In the genomic region with DNA sequence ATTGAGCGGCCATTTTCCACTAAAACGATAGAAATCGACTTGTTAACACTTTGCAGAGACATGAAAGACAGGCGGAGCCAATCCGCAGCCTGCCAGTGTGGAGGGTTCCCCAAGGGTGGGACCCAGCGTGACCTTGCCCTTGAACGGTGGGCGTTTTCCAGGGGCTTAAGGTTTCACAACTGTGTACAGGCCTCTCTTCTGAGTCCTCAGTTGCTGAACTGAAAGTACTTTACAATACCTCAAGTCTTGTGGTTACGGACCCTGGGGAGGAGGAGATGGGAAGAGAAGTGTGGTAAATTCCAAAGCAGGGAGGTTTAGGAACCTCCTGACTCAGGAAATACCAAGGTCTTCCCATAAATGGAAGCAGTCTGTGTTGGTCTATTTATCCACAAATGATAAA, we compare ENCODE assay signal across 12 cellular contexts.
DNase-seq lines count a peak whose midpoint lies in the region; FAIRE-seq and TF ChIP-seq lines count a peak whose summit lies in the region.
"Had no signal": no experiment of that assay in that cellular context is flagged by ENCODE, and none has a peak within 500 bp of the region (broad histone marks: within the 10 kb centered on the region; RNA-seq: fewer than 3 reads in every experiment).

No MANE protein-coding gene starts in this region.

- H3K27me3 ChIP-seq in SJSA1 (replicated peaks) (no peaks in the 10 kb centered on the region), H1 (replicated peaks in 1 of 4; ENCODE audit: control insufficient read depth in 3 of 4, extremely low read depth in 1 of 4, insufficient read depth in 3 of 4, low read length in 3 of 4) (no peaks in the 10 kb centered on the region), trophoblast cell (ENCODE audit: insufficient read depth, low read length) (no peaks in the 10 kb centered on the region), colonic mucosa (no peaks in the 10 kb centered on the region)
- H3K27me3 ChIP-seq: dorsolateral prefrontal cortex, vagina had no signal

- TF ChIP-seq CTCF in H1 (IDR thresholded peaks at IDR 0.05; ENCODE audit: control extremely low read depth in 1 of 3, insufficient read depth in 1 of 3, low read depth in 1 of 3, low read length in 3 of 3) (no peak), colonic mucosa (IDR thresholded peaks at IDR 0.05) (no peak)

- H3K14ac ChIP-seq in H1 (ENCODE audit: insufficient read length), result no peak overlapping the region
- H3K14ac ChIP-seq in trophoblast cell (ENCODE audit: low read length), result peak overlapping the region; percentile 64

- H3K79me2 ChIP-seq in H1 (ENCODE audit: control insufficient read depth in 1 of 2, insufficient read depth in 2 of 2, low read length in 2 of 2), result no peaks in the 10 kb centered on the region
- peaks cover 6% of the 10 kb centered on the region for H3K79me2 ChIP-seq in trophoblast cell (ENCODE audit: control insufficient read depth, insufficient read depth, low read length, poor library complexity)

- no peak overlapping the region for H2BK5ac ChIP-seq in H1 (ENCODE audit: low read depth, low read length)
- peak overlapping the region; percentile 90 for H2BK5ac ChIP-seq in trophoblast cell (ENCODE audit: low read depth, low read length, poor library complexity)

- H3K18ac ChIP-seq in H1 (ENCODE audit: extremely low read depth, low read length) (no peak overlapping the region), trophoblast cell (ENCODE audit: low read length) (peak overlapping the region; percentile 42)

- H3K36me3 ChIP-seq in SJSA1, result no peaks in the 10 kb centered on the region
- no peaks in the 10 kb centered on the region for H3K36me3 ChIP-seq in H1 (ENCODE audit: control insufficient read depth in 2 of 4, insufficient read depth in 4 of 4, low read length in 3 of 4)
- H3K36me3 ChIP-seq in trophoblast cell (ENCODE audit: control insufficient read depth in 1 of 2, insufficient read depth in 2 of 2, low read length in 2 of 2), result peaks cover 4 to 9% of the 10 kb centered on the region in 2 experiments
- no peaks in the 10 kb centered on the region for H3K36me3 ChIP-seq in colonic mucosa
- H3K36me3 ChIP-seq: vagina had no signal

- no peak for TF ChIP-seq EP300 in H1 (IDR thresholded peaks at IDR 0.05; ENCODE audit: borderline replicate concordance in 1 of 2, low read depth in 2 of 2, low read length in 2 of 2)

- H2BK12ac ChIP-seq in H1 (ENCODE audit: low read depth, low read length), result no peak overlapping the region
- peak overlapping the region; percentile 97 for H2BK12ac ChIP-seq in trophoblast cell (ENCODE audit: low read length)

- no peaks in the 10 kb centered on the region for H4K20me1 ChIP-seq in H1 (replicated peaks in 1 of 2; ENCODE audit: control insufficient read depth in 1 of 2, insufficient read depth in 2 of 2, low read length in 2 of 2)

- H2AFZ ChIP-seq in H1 (ENCODE audit: low read length) (0 out of 2 replicates have a peak overlapping the region, but pooled peaks have one; percentile 34), trophoblast cell (ENCODE audit: insufficient read depth, low read length, poor library complexity) (no peak overlapping the region)

- POLR2A ChIA-PET in H1 (lab: Charles Lee; ENCODE audit: partially characterized antibody), result no interaction called here

- no peak overlapping the region for H4K5ac ChIP-seq in H1 (ENCODE audit: insufficient read length, low read depth, low read length)

- H2BK20ac ChIP-seq in H1 (ENCODE audit: low read length), result no peak overlapping the region

- 88% methylated on average over 9 of the region's 9 CpGs; no CpG with 5 or more reads in 1 of the 2 experiments for WGBS in H1 (ENCODE audit: extremely low coverage in 1 of 2, insufficient coverage in 1 of 2, insufficient read length in 1 of 2, insufficient replicate concordance in 2 of 2, low coverage in 1 of 2, low lambda C conversion rate in 2 of 2, missing lambda C conversion rate in 1 of 2), 2 experiments
- no CpG with 5 or more reads among the region's 9 CpGs for WGBS in trophoblast cell (ENCODE audit: extremely low coverage, insufficient coverage, insufficient read length)

- H3K27ac ChIP-seq in SJSA1, result peak overlapping the region; percentile 25
- H3K27ac ChIP-seq in H1 (ENCODE audit: low read depth, low read length), result no peak overlapping the region
- peak overlapping the region; percentile 92 for H3K27ac ChIP-seq in trophoblast cell (ENCODE audit: low read depth, low read length)
- no peak overlapping the region for H3K27ac ChIP-seq in colonic mucosa
- H3K27ac ChIP-seq: vagina had no signal

- H4K8ac ChIP-seq in H1 (ENCODE audit: extremely low read depth, insufficient read depth, low read length), result no peak overlapping the region; the same call in 1 of the 2 replicates
- H4K8ac ChIP-seq in trophoblast cell (ENCODE audit: low read depth, low read length), result no peak overlapping the region

- H4K91ac ChIP-seq in H1 (replicated peaks; ENCODE audit: insufficient read length, low read length) (no peak overlapping the region), trophoblast cell (ENCODE audit: low read depth, low read length) (peak overlapping the region; percentile 83)

- H3K79me1 ChIP-seq in H1 (ENCODE audit: low read depth, low read length), result no peaks in the 10 kb centered on the region
- H3K79me1 ChIP-seq in trophoblast cell (ENCODE audit: low read length), result peaks cover 32% of the 10 kb centered on the region

- H3K4me1 ChIP-seq in SJSA1 (replicated peaks) (peaks cover 16% of the 10 kb centered on the region), H1 (replicated peaks in 1 of 4; ENCODE audit: control insufficient read depth in 3 of 4, insufficient read depth in 4 of 4, low read length in 3 of 4) (no peaks in the 10 kb centered on the region), trophoblast cell (ENCODE audit: control insufficient read depth in 1 of 2, insufficient read depth in 2 of 2, low read length in 2 of 2) (peaks cover 21 to 32% of the 10 kb centered on the region in 2 experiments), colonic mucosa (no peaks in the 10 kb centered on the region)
- H3K4me1 ChIP-seq: vagina had no signal

- no peak overlapping the region for H3K23ac ChIP-seq in H1 (ENCODE audit: insufficient read length)
- no peak overlapping the region for H3K23ac ChIP-seq in trophoblast cell (ENCODE audit: low read length)

- TF ChIP-seq RAD21 in H1 (IDR thresholded peaks at IDR 0.05 in 1 of 2, conservative IDR thresholded peaks at IDR 0.05 in 1 of 2; ENCODE audit: low read depth in 2 of 2, low read length in 2 of 2), result no peak

- 0 out of 2 replicates have a peak, but pooled peaks cover 3% of the 10 kb centered on the region for H3K23me2 ChIP-seq in H1 (ENCODE audit: low read depth, low read length)

- peak; percentile 50 for DNase-seq in ELR (ENCODE audit: low read depth)
- DNase-seq in SJSA1 (ENCODE audit: low read depth in 1 of 2, low spot score in 2 of 2), result peak in 1 of 2 experiments; percentile 40
- DNase-seq in H1 (ENCODE audit: low read depth in 1 of 2, low spot score in 2 of 2), result no peak
- peak in 1 of 2 donors; percentile 16 for DNase-seq in trophoblast cell
- no peak for DNase-seq in NK-92 (lab: John Stamatoyannopoulos, UW; ENCODE audit: unreplicated experiment)
- no peak for DNase-seq in NCI-H2029 (lab: John Stamatoyannopoulos, UW)
- DNase-seq in colonic mucosa, result no peak
- DNase-seq in DMS153 (lab: John Stamatoyannopoulos, UW), result no peak
- DNase-seq: kidney, NCI-H1436 treated with DMSO at 0.1 percent for 48 hours had no signal

- intact Hi-C loops in colonic mucosa (cut with DNase I), result loop anchor here (10.0 kb wide), 1 partner anchor 210 kb away; no protein-coding TSS in a partner anchor

- TF ChIP-seq POLR2A in H1 (IDR thresholded peaks at IDR 0.05; ENCODE audit: control extremely low read depth in 1 of 2, low read depth in 2 of 2, low read length in 2 of 2), result no peak

- H3K9me3 ChIP-seq in SJSA1 (replicated peaks) (no peaks in the 10 kb centered on the region), H1 (ENCODE audit: insufficient read depth in 2 of 2, low read depth in 1 of 2, low read length in 1 of 2) (no peaks in the 10 kb centered on the region), trophoblast cell (ENCODE audit: insufficient read depth, low read depth, low read length) (peaks cover 4% of the 10 kb centered on the region), colonic mucosa (no peaks in the 10 kb centered on the region)
- H3K9me3 ChIP-seq: vagina had no signal

- no peak overlapping the region for H3K56ac ChIP-seq in H1 (replicated peaks; ENCODE audit: insufficient read length, low read depth, low read length)

- H4K12ac ChIP-seq in trophoblast cell (ENCODE audit: low read depth, low read length), result no peak overlapping the region

- FAIRE-seq in H1 (lab: Jason Lieb, UNC), result no peak
- FAIRE-seq: kidney had no signal

- H2BK15ac ChIP-seq in H1 (ENCODE audit: low read length), result no peak overlapping the region

- CTCF ChIA-PET in H1 (lab: Charles Lee; ENCODE audit: partially characterized antibody), result interaction anchor here (0.6 to 3.3 kb wide), 16 partner anchors 12 to 460 kb away, joined by 3 to 26 read pairs (median 3); no protein-coding TSS in a partner anchor

- H3K4me3 ChIP-seq in SJSA1, result no peak overlapping the region
- H3K4me3 ChIP-seq in H1 (ENCODE audit: extremely low read depth in 1 of 4, insufficient read depth in 2 of 4, low read depth in 3 of 4, low read length in 4 of 4), result no peak overlapping the region
- no peak overlapping the region for H3K4me3 ChIP-seq in trophoblast cell (ENCODE audit: low read depth, low read length)
- no peak overlapping the region for H3K4me3 ChIP-seq in colonic mucosa
- H3K4me3 ChIP-seq: dorsolateral prefrontal cortex, vagina had no signal

- H3K4me2 ChIP-seq in H1 (ENCODE audit: insufficient read depth in 1 of 2, low read depth in 2 of 2, low read length in 2 of 2) (no peak overlapping the region), trophoblast cell (ENCODE audit: low read length) (no peak overlapping the region)

- H2BK120ac ChIP-seq in H1 (replicated peaks; ENCODE audit: low read depth, low read length), result no peak overlapping the region
- peak overlapping the region; percentile 91 for H2BK120ac ChIP-seq in trophoblast cell (ENCODE audit: insufficient read depth, low read length, poor library complexity)

- H3K4ac ChIP-seq in H1 (replicated peaks; ENCODE audit: insufficient read length, low read depth, low read length) (no peak overlapping the region), trophoblast cell (ENCODE audit: low read depth, low read length) (peak overlapping the region; percentile 49)

- H3K9ac ChIP-seq in H1 (replicated peaks in 1 of 4; ENCODE audit: extremely low read depth in 1 of 4, low read depth in 3 of 4, low read length in 3 of 4) (no peak overlapping the region), trophoblast cell (ENCODE audit: low read length) (no peak overlapping the region), colonic mucosa (ENCODE audit: low read depth in 2 of 2, low read length in 2 of 2) (no peak overlapping the region)

- H2AK5ac ChIP-seq in H1 (ENCODE audit: low read depth, low read length) (no peak overlapping the region), trophoblast cell (ENCODE audit: low read length) (peak overlapping the region; percentile 15)

TF ChIP-seq in H1, 55 proteins besides CTCF, POLR2A, EP300 and RAD21 (continues in another document):
- no peak for TF ChIP-seq TEAD4 (IDR thresholded peaks at IDR 0.05; ENCODE audit: low read depth, low read length)
- TF ChIP-seq, protein P1, sequence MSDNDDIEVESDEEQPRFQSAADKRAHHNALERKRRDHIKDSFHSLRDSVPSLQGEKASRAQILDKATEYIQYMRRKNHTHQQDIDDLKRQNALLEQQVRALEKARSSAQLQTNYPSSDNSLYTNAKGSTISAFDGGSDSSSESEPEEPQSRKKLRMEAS (IDR thresholded peaks at IDR 0.05), result no peak

Comparison
In these comparisons a context has a peak if more than half of its experiments do, and no peak if none do; other contexts are left out.
1. H3K27ac ChIP-seq: peak in SJSA1 (single experiment) and trophoblast cell (single experiment); none in H1 (single experiment) and colonic mucosa (single experiment).